Comparison of ENCODE assay signal across 20 cellular contexts in genomic region chr6:11828185-11828897, GRCh38. TPM values are rescaled to one million over a fixed set of nuclear protein-coding genes. Genes with fewer than 3 reads are reported as not detected.
DNase-seq lines count a peak whose midpoint lies in the region; ATAC-seq and TF ChIP-seq lines count a peak whose summit lies in the region.
"Had no signal": no experiment of that assay in that cellular context is flagged by ENCODE, and none has a peak within 500 bp of the region (broad histone marks: within the 10 kb centered on the region; RNA-seq: fewer than 3 reads in every experiment).

No MANE protein-coding gene starts in this region.

- ATAC-seq in GM18909 (IDR thresholded peaks at IDR 0.05; ENCODE audit: poor library complexity, unreplicated experiment) = peak; percentile 39
- ATAC-seq: activated T-helper 17 cell treated with anti-CD3 and anti-CD28 coated beads, Interleukin-2, amount 50 U/mL, for 72 hours had no signal

- H3K4me3 ChIP-seq in AG10803 (ENCODE audit: low read length) (no peak overlapping the region), fibroblast of villous mesenchyme (ENCODE audit: low read depth, low read length) (no peak overlapping the region)
- H3K4me3 ChIP-seq: right atrium auricular region, tibial artery had no signal

- peak; percentile 62 for DNase-seq in AG10803 (ENCODE audit: low read depth)
- DNase-seq in MV-4-11 (lab: John Stamatoyannopoulos, UW) = peak; percentile 90
- DNase-seq in fibroblast of villous mesenchyme (ENCODE audit: low read depth) = peak; percentile 84
- no peak for DNase-seq in GDM1 (lab: John Stamatoyannopoulos, UW)
- no peak for DNase-seq in activated naive CD4-positive, alpha-beta T cell treated with Interleukin-2 at 50 U/mL for 16 hours
- DNase-seq in NCI-H774 (lab: John Stamatoyannopoulos, UW) = no peak
- DNase-seq in cerebellum (ENCODE audit: low spot score) = no peak
- DNase-seq: 8988T; amygdala; CD4-positive, CD25-positive, alpha-beta regulatory T cell; DND-41; foreskin melanocyte; KG1; NCI-H1694; NCI-H510A treated with DMSO at 0.1 percent for 48 hours; stimulated activated CD4-positive, alpha-beta T cell treated with anti-CD3 and anti-CD28 coated beads, Interleukin-2, amount 100 ng/mL, for 24 hours; tibial artery had no signal

- no peak for TF ChIP-seq CTCF in AG10803 (conservative IDR thresholded peaks at IDR 0.05; ENCODE audit: low read length)
- no peak for TF ChIP-seq CTCF in fibroblast of villous mesenchyme (IDR thresholded peaks at IDR 0.05; ENCODE audit: insufficient read depth, low read depth, low read length)

RNA-seq across cellular contexts. Expression of gene ADTRP, which starts 49.7 kb away (rescaled TPM):
- 1.3 TPM in 2 replicates for total RNA-seq in fibroblast of villous mesenchyme
- not detected for total RNA-seq in cerebellum
- total RNA-seq: right atrium auricular region had no signal

Comparison
In these comparisons a context has a peak if more than half of its experiments do, and no peak if none do; other contexts are left out.
1. DNase-seq: peak in AG10803 (single experiment), MV-4-11 (single experiment) and fibroblast of villous mesenchyme (single experiment); none in GDM1 (single experiment), activated naive CD4-positive, alpha-beta T cell treated with Interleukin-2 at 50 U/mL for 16 hours (single experiment), NCI-H774 (single experiment) and cerebellum (single experiment).